20 cellular contexts compared by ENCODE assay signal in genomic region chr13:59547950-59548349, GRCh38.
"Had no signal": no experiment of that assay in that cellular context is flagged by ENCODE, and none has a peak within 500 bp of the region (broad histone marks: within the 10 kb centered on the region; RNA-seq: fewer than 3 reads in every experiment).

No MANE protein-coding gene starts in this region.

- H3K4me1 ChIP-seq: foreskin keratinocyte, lower lobe of right lung, spleen, thyroid gland, upper lobe of right lung had no signal

- H3K4me3 ChIP-seq: cardiac muscle cell, lower lobe of right lung, spleen, thyroid gland, upper lobe of right lung had no signal

- H3K4me3 Mint-ChIP-seq: activated naive CD8-positive, alpha-beta T cell treated with anti-CD3 and anti-CD28 coated beads for 36 hours; naive B cell; T-helper 2 cell treated with Interferon-gamma antibody and Interleukin-4, amounts not matched to agents 5 μg/mL and 100 μg/mL, for 36 hours had no signal

- H3K4me1 Mint-ChIP-seq: activated naive CD8-positive, alpha-beta T cell treated with anti-CD3 and anti-CD28 coated beads for 36 hours; naive B cell had no signal

- H3K27me3 Mint-ChIP-seq: activated naive CD8-positive, alpha-beta T cell treated with anti-CD3 and anti-CD28 coated beads for 36 hours had no signal

- H3K36me3 ChIP-seq: cardiac muscle cell, lower lobe of right lung, spleen, thyroid gland, upper lobe of right lung had no signal

- ATAC-seq: foreskin keratinocyte had no signal

- DNase-seq: activated CD4-positive, alpha-beta T cell treated with anti-CD3 and anti-CD28 coated beads for 4 hours; activated CD4-positive, alpha-beta T cell treated with anti-CD3 and anti-CD28 coated beads, Interleukin-2, amount 50 U/mL, for 48 hours; activated CD4-positive, CD25-positive, alpha-beta regulatory T cell; activated naive CD4-positive, alpha-beta T cell treated with Interleukin-2 at 50 U/mL for 16 hours; activated naive CD8-positive, alpha-beta T cell treated with anti-CD3 and anti-CD28 coated beads for 36 hours; activated T-cell treated with anti-CD3 and anti-CD28 coated beads, Interleukin-2, amount 50 U/mL, for 48 hours; amniotic stem cell; foreskin keratinocyte; lower lobe of right lung; mesendoderm; naive B cell; occipital lobe; spleen; stimulated activated CD4-positive, alpha-beta T cell treated with anti-CD3 and anti-CD28 coated beads, Interleukin-4, amount 100 ng/mL, for 1 hour; stimulated activated naive CD4-positive, alpha-beta T cell treated with Interleukin-2 at 50 U/mL for 16 hours; substantia nigra; thyroid gland; upper lobe of right lung had no signal

- H3K27ac ChIP-seq: cardiac muscle cell, foreskin keratinocyte, lower lobe of right lung, spleen, thyroid gland, upper lobe of right lung had no signal

- H3K27ac Mint-ChIP-seq: activated naive CD8-positive, alpha-beta T cell treated with anti-CD3 and anti-CD28 coated beads for 36 hours; naive B cell; T-helper 2 cell treated with Interferon-gamma antibody and Interleukin-4, amounts not matched to agents 5 μg/mL and 100 μg/mL, for 36 hours had no signal

- H3K9me3 ChIP-seq: thyroid gland, upper lobe of right lung had no signal

- H3K27me3 ChIP-seq: cardiac muscle cell, spleen, thyroid gland, upper lobe of right lung had no signal
